ENCODE assay signal across 30 cellular contexts in genomic region chr15:45674646-45675045, GRCh38.
"Had no signal": no experiment of that assay in that cellular context is flagged by ENCODE, and none has a peak within 500 bp of the region (broad histone marks: within the 10 kb centered on the region; RNA-seq: fewer than 3 reads in every experiment).

No MANE protein-coding gene starts in this region.

- DNase-seq: activated CD4-positive, alpha-beta T cell treated with anti-CD3 and anti-CD28 coated beads, Interleukin-2, amount 10 ng/mL, durations not matched to agents 24 days and 14 days; activated CD4-positive, alpha-beta T cell treated with anti-CD3 and anti-CD28 coated beads, Interleukin-2, amount 50 U/mL, for 4 hours; activated CD8-positive, alpha-beta memory T cell treated with anti-CD3 and anti-CD28 coated beads, Interleukin-2, amount 50 U/mL, for 4 hours; activated effector memory CD4-positive, alpha-beta T cell treated with Interleukin-2 at 50 U/mL for 16 hours; activated naive CD4-positive, alpha-beta T cell treated with anti-CD3 and anti-CD28 coated beads, Interleukin-2, amount 50 U/mL, for 16 hours; activated naive CD8-positive, alpha-beta T cell treated with anti-CD3 and anti-CD28 coated beads, Interleukin-2, amount 10 ng/mL, durations not matched to agents 7 days and 5 days; activated T-cell treated with anti-CD3 and anti-CD28 coated beads for 4 hours; activated T-cell treated with anti-CD3 and anti-CD28 coated beads, Interleukin-2, amount 50 U/mL, for 4 hours; amygdala; Karpas-422; KBM-7; MG63; NCI-H1048; NCI-H1105 treated with DMSO at 0.1 percent for 48 hours; NCI-H1436; NCI-H1694; NCI-H1930; NCI-H2081 treated with DMSO at 0.1 percent for 48 hours; NCI-H446; NCI-H510A treated with DMSO at 0.1 percent for 48 hours; NCI-H526 treated with DMSO at 0.1 percent for 48 hours; NCI-H774; SHP77; SJCRH30 had no signal

- H3K9me3 Mint-ChIP-seq: activated CD4-positive, alpha-beta T cell treated with anti-CD3 and anti-CD28 coated beads, Interleukin-2, amount 10 ng/mL, durations not matched to agents 24 days and 14 days; activated naive CD8-positive, alpha-beta T cell treated with anti-CD3 and anti-CD28 coated beads, Interleukin-2, amount 10 ng/mL, durations not matched to agents 7 days and 5 days; activated T-cell treated with anti-CD3 and anti-CD28 coated beads, Interleukin-2, amount 50 U/mL, for 4 hours; activated T-helper 1 cell treated with anti-CD3 and anti-CD28 coated beads, Interleukin-12 subunit alpha, Interleukin-12 subunit beta, Interleukin-2, Interleukin-4 antibody, amounts not matched to agents 30 ng/mL and 10 ng/mL and 1 ng/mL, durations not matched to agents 14 hours and 24 hours and 36 hours; IgD-negative memory B cell had no signal

- H3K27me3 ChIP-seq: ascending aorta, cardiac muscle cell, MG63 had no signal

- H3K27ac ChIP-seq: ascending aorta, cardiac muscle cell, SJCRH30, SK-N-MC had no signal

- H3K4me1 ChIP-seq: ascending aorta, SJCRH30 had no signal

- H3K27me3 Mint-ChIP-seq: activated CD4-positive, alpha-beta T cell treated with anti-CD3 and anti-CD28 coated beads, Interleukin-2, amount 10 ng/mL, durations not matched to agents 24 days and 14 days; activated naive CD8-positive, alpha-beta T cell treated with anti-CD3 and anti-CD28 coated beads, Interleukin-2, amount 10 ng/mL, durations not matched to agents 7 days and 5 days; IgD-negative memory B cell had no signal

- H3K4me3 Mint-ChIP-seq: activated CD4-positive, alpha-beta T cell treated with anti-CD3 and anti-CD28 coated beads, Interleukin-2, amount 10 ng/mL, durations not matched to agents 24 days and 14 days; activated naive CD8-positive, alpha-beta T cell treated with anti-CD3 and anti-CD28 coated beads, Interleukin-2, amount 10 ng/mL, durations not matched to agents 7 days and 5 days; activated T-cell treated with anti-CD3 and anti-CD28 coated beads, Interleukin-2, amount 50 U/mL, for 4 hours; activated T-helper 1 cell treated with anti-CD3 and anti-CD28 coated beads, Interleukin-12 subunit alpha, Interleukin-12 subunit beta, Interleukin-2, Interleukin-4 antibody, amounts not matched to agents 30 ng/mL and 10 ng/mL and 1 ng/mL, durations not matched to agents 14 hours and 24 hours and 36 hours; IgD-negative memory B cell had no signal

- H3K9me3 ChIP-seq: ascending aorta, MG63, SJCRH30 had no signal

- ATAC-seq: activated T-cell treated with anti-CD3 and anti-CD28 coated beads, Interleukin-2, amount 50 U/mL, for 4 hours; Panc1 had no signal

- H3K27ac Mint-ChIP-seq: activated CD4-positive, alpha-beta T cell treated with anti-CD3 and anti-CD28 coated beads, Interleukin-2, amount 10 ng/mL, durations not matched to agents 24 days and 14 days; activated naive CD8-positive, alpha-beta T cell treated with anti-CD3 and anti-CD28 coated beads, Interleukin-2, amount 10 ng/mL, durations not matched to agents 7 days and 5 days; activated T-helper 1 cell treated with anti-CD3 and anti-CD28 coated beads, Interleukin-12 subunit alpha, Interleukin-12 subunit beta, Interleukin-2, Interleukin-4 antibody, amounts not matched to agents 30 ng/mL and 10 ng/mL and 1 ng/mL, durations not matched to agents 14 hours and 24 hours and 36 hours had no signal

- H3K4me1 Mint-ChIP-seq: activated naive CD8-positive, alpha-beta T cell treated with anti-CD3 and anti-CD28 coated beads, Interleukin-2, amount 10 ng/mL, durations not matched to agents 7 days and 5 days; IgD-negative memory B cell had no signal

- H3K36me3 ChIP-seq: cardiac muscle cell, SJCRH30 had no signal

- H3K4me3 ChIP-seq: ascending aorta, cardiac muscle cell, MG63, SJCRH30, SK-N-MC had no signal
